In the genomic region with DNA sequence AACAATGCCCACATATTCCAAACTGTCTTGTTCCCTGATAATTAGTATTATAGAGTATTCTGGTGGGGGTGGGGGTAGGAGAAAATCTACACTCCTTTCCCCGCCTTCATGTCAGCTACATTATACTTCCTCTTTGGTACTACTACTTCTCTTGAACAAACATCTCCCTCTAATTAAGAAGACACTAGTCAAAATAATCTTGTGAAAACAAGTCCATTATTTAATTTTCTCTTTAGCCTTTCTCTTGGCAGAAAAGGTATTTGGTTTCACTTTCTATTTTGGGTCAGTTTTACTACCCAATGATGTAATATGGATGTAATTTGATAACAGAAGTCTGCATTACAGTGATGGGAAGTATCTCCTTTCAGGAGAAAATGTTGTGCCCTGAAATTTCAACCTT, we compare ENCODE assay signal across 11 cellular contexts. TPM values are rescaled to one million over a fixed set of nuclear protein-coding genes. Genes with fewer than 3 reads are reported as not detected.
A peak's percentile ranks its signal among the peaks of the same experiment; 100 is the strongest.
DNase-seq lines count a peak whose midpoint lies in the region; ATAC-seq and TF ChIP-seq lines count a peak whose summit lies in the region.
"Had no signal": no experiment of that assay in that cellular context is flagged by ENCODE, and none has a peak within 500 bp of the region (broad histone marks: within the 10 kb centered on the region; RNA-seq: fewer than 3 reads in every experiment).

No MANE protein-coding gene starts in this region.

- TF ChIP-seq POLR2A in lower leg skin (IDR thresholded peaks at IDR 0.05) (no peak), suprapubic skin (IDR thresholded peaks at IDR 0.05) (no peak)

- POLR2A ChIA-PET in activated CD8-positive, alpha-beta T cell treated with anti-CD3 and anti-CD28 coated beads for 36 hours (lab: Charles Lee) = interaction anchor here (1.0 kb wide), 1 partner anchor 23 kb away, joined by 3 read pairs; no protein-coding TSS in a partner anchor

- intact Hi-C loops in activated CD8-positive, alpha-beta T cell treated with anti-CD3 and anti-CD28 coated beads for 36 hours (cut with micrococcal nuclease) = no loop called here
- intact Hi-C loops in lower leg skin (cut with DNase I; ENCODE audit: low total_unique reads) = no loop called here

- peak; percentile 17 for DNase-seq in Caki2 (ENCODE audit: low read depth)
- DNase-seq in activated CD8-positive, alpha-beta T cell treated with anti-CD3 and anti-CD28 coated beads for 36 hours = no peak
- no peak for DNase-seq in left lobe of liver (ENCODE audit: low spot score)
- no peak for DNase-seq in lower leg skin (ENCODE audit: low spot score in 2 of 2)
- no peak for DNase-seq in GM10266 (ENCODE audit: extremely low spot score)
- DNase-seq in suprapubic skin (ENCODE audit: low spot score in 2 of 2) = no peak
- DNase-seq in NCI-H524 treated with DMSO at 0.1 percent for 48 hours (lab: John Stamatoyannopoulos, UW) = no peak
- DNase-seq: effector memory CD4-positive, alpha-beta T cell had no signal

- H3K9me3 ChIP-seq in KOPT-K1 (ENCODE audit: insufficient read depth, low read length, poor library complexity, severe bottlenecking) (peaks cover 28% of the 10 kb centered on the region), suprapubic skin (peaks cover 6% of the 10 kb centered on the region)
- H3K9me3 ChIP-seq: prostate gland had no signal

- peaks cover 10% of the 10 kb centered on the region for H3K9me3 Mint-ChIP-seq in activated CD8-positive, alpha-beta T cell treated with anti-CD3 and anti-CD28 coated beads for 36 hours

- no peaks in the 10 kb centered on the region for H3K27me3 ChIP-seq in suprapubic skin

- H3K4me1 Mint-ChIP-seq in activated CD8-positive, alpha-beta T cell treated with anti-CD3 and anti-CD28 coated beads for 36 hours (ENCODE audit: low read depth) = peaks cover 5% of the 10 kb centered on the region

- H3K27ac ChIP-seq in KOPT-K1 (ENCODE audit: low read depth, low read length, poor library complexity, severe bottlenecking) (peak overlapping the region; percentile 19), suprapubic skin (no peak overlapping the region)
- H3K27ac ChIP-seq: prostate gland had no signal

- H3K4me3 ChIP-seq in lower leg skin (ENCODE audit: low read depth, poor library complexity, severe bottlenecking) = no peak overlapping the region
- H3K4me3 ChIP-seq in suprapubic skin = no peak overlapping the region
- H3K4me3 ChIP-seq: prostate gland had no signal

- no peak for TF ChIP-seq CTCF in activated CD8-positive, alpha-beta T cell treated with anti-CD3 and anti-CD28 coated beads for 36 hours (IDR thresholded peaks at IDR 0.05)
- TF ChIP-seq CTCF in lower leg skin (IDR thresholded peaks at IDR 0.05) (no peak), GM10266 (IDR thresholded peaks at IDR 0.05; ENCODE audit: control insufficient read depth, insufficient read depth, low read depth, missing control alignments) (no peak), suprapubic skin (IDR thresholded peaks at IDR 0.05) (no peak)

- WGBS in lower leg skin, 2 donors = 69 to 77% methylated on average over 1 of the region's 1 CpG
- WGBS in suprapubic skin = 69% methylated on average over 1 of the region's 1 CpG

- H3K27me3 Mint-ChIP-seq in activated CD8-positive, alpha-beta T cell treated with anti-CD3 and anti-CD28 coated beads for 36 hours = peaks cover 4% of the 10 kb centered on the region

- H3K36me3 ChIP-seq in KOPT-K1 (ENCODE audit: insufficient read depth, low read length) = no peaks in the 10 kb centered on the region
- no peaks in the 10 kb centered on the region for H3K36me3 ChIP-seq in suprapubic skin
- H3K36me3 ChIP-seq: prostate gland had no signal

- in situ Hi-C loops in Caki2 (cut with HindIII; ENCODE audit: low pct_unique_long_range_greater_than_20kb, low sequenced_read_pairs) = no loop called here

- peak overlapping the region; percentile 50 for H3K27ac Mint-ChIP-seq in activated CD8-positive, alpha-beta T cell treated with anti-CD3 and anti-CD28 coated beads for 36 hours

- ATAC-seq in activated CD8-positive, alpha-beta T cell treated with anti-CD3 and anti-CD28 coated beads for 36 hours = no peak
- ATAC-seq in left lobe of liver = peak; percentile 43

- TF ChIP-seq EP300 in suprapubic skin (IDR thresholded peaks at IDR 0.05) = no peak

- H3K4me1 ChIP-seq in suprapubic skin = no peaks in the 10 kb centered on the region
- H3K4me1 ChIP-seq: prostate gland had no signal

- CTCF ChIA-PET in activated CD8-positive, alpha-beta T cell treated with anti-CD3 and anti-CD28 coated beads for 36 hours (lab: Charles Lee) = interaction anchor here (1.4 kb wide), 1 partner anchor 18 kb away, joined by 3 read pairs; no protein-coding TSS in a partner anchor

- H3K36me3 Mint-ChIP-seq in activated CD8-positive, alpha-beta T cell treated with anti-CD3 and anti-CD28 coated beads for 36 hours (ENCODE audit: low read depth) = no peaks in the 10 kb centered on the region

- peak overlapping the region; percentile 10 for H3K4me3 Mint-ChIP-seq in activated CD8-positive, alpha-beta T cell treated with anti-CD3 and anti-CD28 coated beads for 36 hours

RNA-seq across cellular contexts. Expression of a gene that starts 22.5 kb away (rescaled TPM):
- not detected in 2 replicates for total RNA-seq in Caki2 (2014; rRNA removed; shearing (Covaris generic); ENCODE audit: low replicate concordance)
- not detected for total RNA-seq in activated CD8-positive, alpha-beta T cell treated with anti-CD3 and anti-CD28 coated beads for 36 hours
- total RNA-seq in left lobe of liver (not detected), lower leg skin (not detected), suprapubic skin (not detected)
- total RNA-seq: prostate gland; T-helper 1 cell treated with Interleukin-12 subunit alpha and Interleukin-12 subunit beta and Interleukin-4 antibody, amounts not matched to agents 30 ng/mL and 1 ng/mL, for 36 hours had no signal
